21 cellular contexts compared by ENCODE assay signal in genomic region chr6:114339706-114340105, GRCh38. TPM values are rescaled to one million over a fixed set of nuclear protein-coding genes. Genes with fewer than 3 reads are reported as not detected.
DNase-seq lines count a peak whose midpoint lies in the region; ATAC-seq and TF ChIP-seq lines count a peak whose summit lies in the region.
"Had no signal": no experiment of that assay in that cellular context is flagged by ENCODE, and none has a peak within 500 bp of the region (broad histone marks: within the 10 kb centered on the region; RNA-seq: fewer than 3 reads in every experiment).

No MANE protein-coding gene starts in this region.

- no peak overlapping the region for H3K27ac ChIP-seq in smooth muscle cell (ENCODE audit: low read depth)
- H3K27ac ChIP-seq: BLaER1, coronary artery, lower lobe of right lung, testis had no signal

- ATAC-seq in GM19351 (IDR thresholded peaks at IDR 0.05; ENCODE audit: unreplicated experiment) (no peak), omental fat pad (ENCODE audit: low FRiP score) (no peak)
- ATAC-seq: lower lobe of right lung, natural killer cell, right cardiac atrium had no signal

- H3K9ac ChIP-seq in adipocyte (ENCODE audit: low read length), result no peak overlapping the region
- H3K9ac ChIP-seq in smooth muscle cell (ENCODE audit: low read depth), result no peak overlapping the region
- H3K9ac ChIP-seq: BLaER1 had no signal

- H3K9me3 ChIP-seq in adipocyte (ENCODE audit: control insufficient read depth, low read length) (no peaks in the 10 kb centered on the region), iPS-18c (ENCODE audit: control insufficient read depth, insufficient read depth, low read length) (no peaks in the 10 kb centered on the region), smooth muscle cell (replicated peaks; ENCODE audit: low read depth) (no peaks in the 10 kb centered on the region)
- H3K9me3 ChIP-seq: BLaER1, lower lobe of right lung, testis had no signal

- peak overlapping the region; percentile 53 for H3K4me2 ChIP-seq in smooth muscle cell
- H3K4me2 ChIP-seq: BLaER1 had no signal

- 0% methylated on average over 1 of the region's 1 CpG for WGBS in smooth muscle cell (ENCODE audit: low lambda C conversion rate)

- H2AFZ ChIP-seq in smooth muscle cell (ENCODE audit: low read depth), result peak overlapping the region; percentile 39

- H3K27me3 ChIP-seq in adipocyte (replicated peaks; ENCODE audit: control insufficient read depth, insufficient read depth, low read length) (peaks cover 12% of the 10 kb centered on the region), smooth muscle cell (ENCODE audit: low read depth) (peaks cover 6% of the 10 kb centered on the region)
- H3K27me3 ChIP-seq: testis had no signal

- peaks cover 10% of the 10 kb centered on the region for H3F3A ChIP-seq in smooth muscle cell (ENCODE audit: low read depth)

- DNase-seq in HS-5 (ENCODE audit: low read depth) (peak; percentile 76), adipocyte (ENCODE audit: low read depth) (peak; percentile 20), smooth muscle cell (lab: John Stamatoyannopoulos, UW; ENCODE audit: unreplicated experiment) (no peak), SK-N-DZ (ENCODE audit: low spot score) (no peak), omental fat pad (ENCODE audit: low spot score) (no peak)
- DNase-seq: activated CD8-positive, alpha-beta memory T cell treated with anti-CD3 and anti-CD28 coated beads for 24 hours; activated effector memory CD4-positive, alpha-beta T cell treated with anti-CD3 and anti-CD28 coated beads, Interleukin-2, amount 50 U/mL, for 16 hours; hippocampal formation; lower lobe of right lung; MV-4-11; natural killer cell; NCI-H2081 treated with DMSO at 0.1 percent for 48 hours; NCI-H69; right cardiac atrium; stimulated activated CD4-positive, alpha-beta T cell treated with anti-CD3 and anti-CD28 coated beads, Interleukin-2, amount 100 ng/mL, for 24 hours; testis had no signal

- H3K4me1 ChIP-seq in adipocyte (ENCODE audit: control insufficient read depth, insufficient read depth, low read length) (peaks cover 8% of the 10 kb centered on the region), smooth muscle cell (ENCODE audit: low read depth) (peaks cover 31% of the 10 kb centered on the region)

- H3K36me3 ChIP-seq in adipocyte (ENCODE audit: control insufficient read depth, insufficient read depth, low read length, severe bottlenecking) (no peaks in the 10 kb centered on the region), smooth muscle cell (ENCODE audit: low read depth) (no peaks in the 10 kb centered on the region)
- H3K36me3 ChIP-seq: BLaER1, lower lobe of right lung had no signal

- H4K20me1 ChIP-seq in smooth muscle cell (ENCODE audit: low read depth), result no peaks in the 10 kb centered on the region
- H4K20me1 ChIP-seq: BLaER1 had no signal

- H3K4me3 ChIP-seq in adipocyte (ENCODE audit: low read length), result no peak overlapping the region
- H3K4me3 ChIP-seq in iPS-18c (ENCODE audit: insufficient read depth, low read depth, low read length), result peak overlapping the region; percentile 82; the same call in 1 of the 2 replicates
- no peak overlapping the region for H3K4me3 ChIP-seq in smooth muscle cell
- H3K4me3 ChIP-seq: BLaER1, coronary artery, lower lobe of right lung, testis had no signal

- no peak for TF ChIP-seq CTCF in smooth muscle cell (IDR thresholded peaks at IDR 0.05; ENCODE audit: borderline replicate concordance, insufficient read depth, poor library complexity, severe bottlenecking)
- TF ChIP-seq CTCF in omental fat pad (IDR thresholded peaks at IDR 0.05), result no peak

- no peaks in the 10 kb centered on the region for H3K79me2 ChIP-seq in smooth muscle cell (ENCODE audit: low read depth)

RNA-seq across cellular contexts. Expression of gene HS3ST5, which starts 3.1 kb away (rescaled TPM):
- total RNA-seq in smooth muscle cell (0.18 TPM in 1 of 2 replicates, not detected in the other), omental fat pad (not detected)
- 0.25 and 0.27 TPM in 2 replicates for polyA plus RNA-seq in smooth muscle cell
- polyA plus RNA-seq in SK-N-DZ (2014; cell fraction: cytosol; rRNA removed), result 0.21 and 0.53 TPM in 2 replicates
- polyA plus RNA-seq in SK-N-DZ (2014; cell fraction: nucleus; rRNA removed), result 0.11 and 0.43 TPM in 2 replicates
- total RNA-seq: natural killer cell, right cardiac atrium had no signal
- polyA plus RNA-seq: esophagus, right cardiac atrium had no signal

Comparison
In these comparisons a context has a peak if more than half of its experiments do, and no peak if none do; other contexts are left out.
1. DNase-seq: peak in HS-5 (single experiment) and adipocyte (single experiment); none in smooth muscle cell (single experiment), SK-N-DZ (single experiment) and omental fat pad (single experiment).